ENCODE assay signal across 31 cellular contexts in the genomic region with DNA sequence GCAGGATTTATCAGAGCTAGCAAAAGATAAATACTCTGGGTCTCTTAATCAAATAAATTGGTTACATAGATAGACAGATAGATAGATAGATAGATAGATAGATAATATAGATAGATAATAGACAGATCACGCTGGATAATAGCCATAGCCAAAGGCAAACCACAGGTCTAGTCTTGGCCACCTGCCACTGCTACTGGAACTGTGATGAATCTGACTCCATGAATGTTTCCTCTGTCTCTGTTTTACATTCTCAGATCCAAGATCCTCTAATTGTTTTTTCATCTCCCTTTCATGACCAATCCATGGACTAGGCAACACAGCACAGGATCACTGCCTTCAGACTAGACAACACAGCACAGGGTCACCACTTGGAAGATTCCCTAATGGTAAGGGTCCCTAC.
A peak's percentile ranks its signal among the peaks of the same experiment; 100 is the strongest.
DNase-seq lines count a peak whose midpoint lies in the region; ATAC-seq and TF ChIP-seq lines count a peak whose summit lies in the region.
"Had no signal": no experiment of that assay in that cellular context is flagged by ENCODE, and none has a peak within 500 bp of the region (broad histone marks: within the 10 kb centered on the region; RNA-seq: fewer than 3 reads in every experiment).

No MANE protein-coding gene starts in this region.

- H3K27ac Mint-ChIP-seq in chondrocyte (ENCODE audit: unreplicated experiment), result no peak overlapping the region
- H3K27ac Mint-ChIP-seq: activated CD8-positive, alpha-beta T cell treated with anti-CD3 and anti-CD28 coated beads for 36 hours; activated naive CD4-positive, alpha-beta T cell treated with anti-CD3 and anti-CD28 coated beads, Interleukin-2, amount 10 ng/mL, durations not matched to agents 7 days and 5 days; activated T-helper 17 cell treated with anti-CD3 and anti-CD28 coated beads, Interleukin-2, amount 50 U/mL, for 72 hours; CD14-positive monocyte; nephron progenitor cell; stimulated activated effector memory CD8-positive, alpha-beta T cell treated with anti-CD3 and anti-CD28 coated beads, Interleukin-12 subunit alpha, Interleukin-12 subunit beta, amount 100 ng/mL, for 72 hours had no signal

- H3K4me3 ChIP-seq in esophagus muscularis mucosa, result no peak overlapping the region
- H3K4me3 ChIP-seq: adrenal gland, body of pancreas, mucosa of descending colon had no signal

- no peaks in the 10 kb centered on the region for H3K27me3 Mint-ChIP-seq in chondrocyte (ENCODE audit: low read depth)
- H3K27me3 Mint-ChIP-seq: activated naive CD4-positive, alpha-beta T cell treated with anti-CD3 and anti-CD28 coated beads, Interleukin-2, amount 10 ng/mL, durations not matched to agents 7 days and 5 days had no signal

- TF ChIP-seq CTCF in VCaP (conservative IDR thresholded peaks at IDR 0.05), result no peak
- TF ChIP-seq CTCF in chondrocyte (IDR thresholded peaks at IDR 0.05), result no peak
- TF ChIP-seq CTCF in esophagus muscularis mucosa (IDR thresholded peaks at IDR 0.05), result no peak

- H3K27me3 ChIP-seq in esophagus muscularis mucosa, result peaks cover 0 to 5% (median 0%) of the 10 kb centered on the region in 4 donors
- H3K27me3 ChIP-seq: adrenal gland, body of pancreas had no signal

- H3K9me3 Mint-ChIP-seq in chondrocyte (ENCODE audit: low read depth), result no peaks in the 10 kb centered on the region
- H3K9me3 Mint-ChIP-seq: activated CD8-positive, alpha-beta T cell treated with anti-CD3 and anti-CD28 coated beads for 36 hours; activated naive CD4-positive, alpha-beta T cell treated with anti-CD3 and anti-CD28 coated beads, Interleukin-2, amount 10 ng/mL, durations not matched to agents 7 days and 5 days; activated T-helper 17 cell treated with anti-CD3 and anti-CD28 coated beads, Interleukin-2, amount 50 U/mL, for 72 hours; nephron progenitor cell; stimulated activated effector memory CD8-positive, alpha-beta T cell treated with anti-CD3 and anti-CD28 coated beads, Interleukin-12 subunit alpha, Interleukin-12 subunit beta, amount 100 ng/mL, for 72 hours had no signal

- H3K4me1 ChIP-seq in esophagus muscularis mucosa, result no peaks in the 10 kb centered on the region
- H3K4me1 ChIP-seq: adrenal gland, body of pancreas had no signal

- H3K27ac ChIP-seq in VCaP (peak overlapping the region; percentile 67), esophagus muscularis mucosa (replicated peaks in 1 of 4) (no peak overlapping the region)
- H3K27ac ChIP-seq: 22Rv1, adrenal gland, body of pancreas had no signal

- H3K36me3 ChIP-seq in esophagus muscularis mucosa, result no peaks in the 10 kb centered on the region
- H3K36me3 ChIP-seq: adrenal gland had no signal

- no peaks in the 10 kb centered on the region for H3K9me3 ChIP-seq in esophagus muscularis mucosa
- H3K9me3 ChIP-seq: adrenal gland, body of pancreas, mucosa of descending colon had no signal

- H3K4me1 Mint-ChIP-seq in chondrocyte (ENCODE audit: low read depth), result no peaks in the 10 kb centered on the region
- H3K4me1 Mint-ChIP-seq: activated naive CD4-positive, alpha-beta T cell treated with anti-CD3 and anti-CD28 coated beads, Interleukin-2, amount 10 ng/mL, durations not matched to agents 7 days and 5 days; activated T-helper 17 cell treated with anti-CD3 and anti-CD28 coated beads, Interleukin-2, amount 50 U/mL, for 72 hours; CD14-positive monocyte; nephron progenitor cell; stimulated activated effector memory CD8-positive, alpha-beta T cell treated with anti-CD3 and anti-CD28 coated beads, Interleukin-12 subunit alpha, Interleukin-12 subunit beta, amount 100 ng/mL, for 72 hours had no signal

- 72% methylated on average over 1 of the region's 1 CpG for WGBS in esophagus muscularis mucosa

- no peak for TF ChIP-seq EP300 in esophagus muscularis mucosa (IDR thresholded peaks at IDR 0.05)

- no peak for ATAC-seq in GM19455 (IDR thresholded peaks at IDR 0.05; ENCODE audit: unreplicated experiment)
- ATAC-seq: activated CD8-positive, alpha-beta T cell treated with anti-CD3 and anti-CD28 coated beads for 36 hours; activated T-helper 17 cell treated with anti-CD3 and anti-CD28 coated beads, Interleukin-2, amount 50 U/mL, for 72 hours; body of pancreas; HCT116; left cardiac atrium; mucosa of descending colon; stimulated activated effector memory CD8-positive, alpha-beta T cell treated with anti-CD3 and anti-CD28 coated beads, Interleukin-12 subunit alpha, Interleukin-12 subunit beta, amount 100 ng/mL, for 72 hours had no signal

- TF ChIP-seq POLR2A in esophagus muscularis mucosa (IDR thresholded peaks at IDR 0.05; ENCODE audit: low read depth), result no peak

- DNase-seq in DMS 273 (lab: John Stamatoyannopoulos, UW; ENCODE audit: unreplicated experiment), result peak; percentile 19
- DNase-seq in DMS 273 treated with DMSO at 0.1 percent for 48 hours (lab: John Stamatoyannopoulos, UW), result no peak
- peak; percentile 60 for DNase-seq in NCI-H2171 treated with DMSO at 0.1 percent for 48 hours (lab: John Stamatoyannopoulos, UW)
- peak; percentile 38 for DNase-seq in iris pigment epithelial cell (ENCODE audit: low read depth)
- DNase-seq in chondrocyte (ENCODE audit: low spot score), result no peak
- no peak for DNase-seq in esophagus muscularis mucosa (ENCODE audit: extremely low spot score)
- DNase-seq: activated CD8-positive, alpha-beta memory T cell treated with anti-CD3 and anti-CD28 coated beads, Interleukin-2, amount 50 U/mL, for 48 hours; activated CD8-positive, alpha-beta T cell treated with anti-CD3 and anti-CD28 coated beads for 36 hours; activated naive CD4-positive, alpha-beta T cell treated with anti-CD3 and anti-CD28 coated beads, Interleukin-2, amount 10 ng/mL, durations not matched to agents 7 days and 5 days; adrenal gland; body of pancreas; DMS79 treated with DMSO at 0.1 percent for 48 hours; GDM1; hippocampal formation; IMR-90; left cardiac atrium; mucosa of descending colon; NCI-H1048; NCI-H1930; nephron progenitor cell; NK-92 treated with Interleukin-12 subunit alpha and Interleukin-12 subunit beta, amount 100 ng/mL, for 24 hours; Right ventricle myocardium superior; stimulated activated CD4-positive, alpha-beta T cell treated with anti-CD3 and anti-CD28 coated beads, Interleukin-15, amount 100 ng/mL, for 24 hours; trophoblast cell had no signal

- H3K36me3 Mint-ChIP-seq in chondrocyte (ENCODE audit: low read depth), result no peaks in the 10 kb centered on the region
- H3K36me3 Mint-ChIP-seq: activated naive CD4-positive, alpha-beta T cell treated with anti-CD3 and anti-CD28 coated beads, Interleukin-2, amount 10 ng/mL, durations not matched to agents 7 days and 5 days; CD14-positive monocyte; stimulated activated effector memory CD8-positive, alpha-beta T cell treated with anti-CD3 and anti-CD28 coated beads, Interleukin-12 subunit alpha, Interleukin-12 subunit beta, amount 100 ng/mL, for 72 hours had no signal

- intact Hi-C loops in esophagus muscularis mucosa (cut with DNase I), result no loop called here

- H3K4me3 Mint-ChIP-seq in chondrocyte (ENCODE audit: unreplicated experiment), result no peak overlapping the region
- H3K4me3 Mint-ChIP-seq: activated CD8-positive, alpha-beta T cell treated with anti-CD3 and anti-CD28 coated beads for 36 hours; activated naive CD4-positive, alpha-beta T cell treated with anti-CD3 and anti-CD28 coated beads, Interleukin-2, amount 10 ng/mL, durations not matched to agents 7 days and 5 days; activated T-helper 17 cell treated with anti-CD3 and anti-CD28 coated beads, Interleukin-2, amount 50 U/mL, for 72 hours; CD14-positive monocyte; nephron progenitor cell; stimulated activated effector memory CD8-positive, alpha-beta T cell treated with anti-CD3 and anti-CD28 coated beads, Interleukin-12 subunit alpha, Interleukin-12 subunit beta, amount 100 ng/mL, for 72 hours had no signal

Comparison
In these comparisons a context has a peak if more than half of its experiments do, and no peak if none do; other contexts are left out.
1. DNase-seq: peak in DMS 273 (single experiment), NCI-H2171 treated with DMSO at 0.1 percent for 48 hours (single experiment) and iris pigment epithelial cell (single experiment); none in DMS 273 treated with DMSO at 0.1 percent for 48 hours (single experiment), chondrocyte (single experiment) and esophagus muscularis mucosa (single experiment).